In the genomic region with DNA sequence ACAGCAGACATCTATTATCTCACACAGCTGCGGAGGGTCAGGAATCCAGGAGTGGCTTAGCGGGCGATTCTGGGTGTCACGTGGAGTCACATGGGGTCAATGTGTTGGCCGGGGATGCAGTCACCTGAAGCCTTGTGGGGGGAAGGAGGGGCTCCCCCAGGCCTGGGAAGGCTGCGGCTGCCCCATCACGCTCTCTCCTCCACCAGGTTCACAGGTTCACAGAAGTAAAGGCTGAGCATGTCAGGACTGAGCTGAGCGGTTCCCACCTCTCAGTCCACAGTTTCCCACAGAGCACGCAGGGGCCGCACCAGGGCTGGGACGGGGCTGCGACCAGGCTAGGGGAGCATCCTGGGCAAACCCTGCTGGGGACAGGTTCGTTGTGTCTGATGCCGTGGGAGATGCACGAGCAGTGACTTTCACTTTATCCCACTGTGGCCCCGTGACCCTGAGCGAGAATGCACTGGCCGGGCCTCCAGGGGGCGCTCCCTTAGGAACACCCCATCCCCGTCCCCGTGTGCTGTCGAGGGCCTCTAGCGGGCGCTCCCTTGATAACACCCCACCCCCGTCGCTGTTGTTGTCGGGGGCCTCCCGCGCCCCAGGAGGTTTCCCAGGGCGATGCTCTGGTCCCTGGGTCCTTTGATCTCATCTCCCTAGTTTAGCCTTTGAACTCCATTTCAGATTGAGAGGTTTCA, we compare ENCODE assay signal across 2 cellular contexts.
TF ChIP-seq lines count a peak whose summit lies in the region.

No MANE protein-coding gene starts in this region.

TF ChIP-seq in HEK293, 187 proteins besides CTCF, POLR2A, EP300 and RAD21 (continued from another document and continues in another):
- TF ChIP-seq, protein P1, sequence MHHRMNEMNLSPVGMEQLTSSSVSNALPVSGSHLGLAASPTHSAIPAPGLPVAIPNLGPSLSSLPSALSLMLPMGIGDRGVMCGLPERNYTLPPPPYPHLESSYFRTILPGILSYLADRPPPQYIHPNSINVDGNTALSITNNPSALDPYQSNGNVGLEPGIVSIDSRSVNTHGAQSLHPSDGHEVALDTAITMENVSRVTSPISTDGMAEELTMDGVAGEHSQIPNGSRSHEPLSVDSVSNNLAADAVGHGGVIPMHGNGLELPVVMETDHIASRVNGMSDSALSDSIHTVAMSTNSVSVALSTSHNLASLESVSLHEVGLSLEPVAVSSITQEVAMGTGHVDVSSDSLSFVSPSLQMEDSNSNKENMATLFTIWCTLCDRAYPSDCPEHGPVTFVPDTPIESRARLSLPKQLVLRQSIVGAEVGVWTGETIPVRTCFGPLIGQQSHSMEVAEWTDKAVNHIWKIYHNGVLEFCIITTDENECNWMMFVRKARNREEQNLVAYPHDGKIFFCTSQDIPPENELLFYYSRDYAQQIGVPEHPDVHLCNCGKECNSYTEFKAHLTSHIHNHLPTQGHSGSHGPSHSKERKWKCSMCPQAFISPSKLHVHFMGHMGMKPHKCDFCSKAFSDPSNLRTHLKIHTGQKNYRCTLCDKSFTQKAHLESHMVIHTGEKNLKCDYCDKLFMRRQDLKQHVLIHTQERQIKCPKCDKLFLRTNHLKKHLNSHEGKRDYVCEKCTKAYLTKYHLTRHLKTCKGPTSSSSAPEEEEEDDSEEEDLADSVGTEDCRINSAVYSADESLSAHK (tag by site-specific recombination; IDR thresholded peaks at IDR 0.05): no peak
- TF ChIP-seq ZIC2 (tag by site-specific recombination; IDR thresholded peaks at IDR 0.05) (peak; percentile 47; the same call in 1 of the 2 replicates), HOXC10 (CRISPR knock-in tag; IDR thresholded peaks at IDR 0.05) (no peak), ZNF324 (tag by site-specific recombination; IDR thresholded peaks at IDR 0.05) (0 out of 2 replicates have a peak, but pooled peaks have one; percentile 37), ZNF654 (tag by site-specific recombination; IDR thresholded peaks at IDR 0.05; ENCODE audit: low read depth) (peak; percentile 81), ZBTB7A (tag by site-specific recombination; IDR thresholded peaks at IDR 0.05; ENCODE audit: low read depth) (no peak), ZNF350 (tag by site-specific recombination; IDR thresholded peaks at IDR 0.05) (no peak), ZEB2 (tag by site-specific recombination; IDR thresholded peaks at IDR 0.05) (peak; percentile 73), BCL11A (tag by site-specific recombination; IDR thresholded peaks at IDR 0.05; ENCODE audit: low read depth) (peak; percentile 61; the same call in 1 of the 2 replicates), ZNF394 (tag by site-specific recombination; IDR thresholded peaks at IDR 0.05; ENCODE audit: borderline replicate concordance) (0 out of 2 replicates have a peak, but pooled peaks have one; percentile 43)
- TF ChIP-seq, protein P2, sequence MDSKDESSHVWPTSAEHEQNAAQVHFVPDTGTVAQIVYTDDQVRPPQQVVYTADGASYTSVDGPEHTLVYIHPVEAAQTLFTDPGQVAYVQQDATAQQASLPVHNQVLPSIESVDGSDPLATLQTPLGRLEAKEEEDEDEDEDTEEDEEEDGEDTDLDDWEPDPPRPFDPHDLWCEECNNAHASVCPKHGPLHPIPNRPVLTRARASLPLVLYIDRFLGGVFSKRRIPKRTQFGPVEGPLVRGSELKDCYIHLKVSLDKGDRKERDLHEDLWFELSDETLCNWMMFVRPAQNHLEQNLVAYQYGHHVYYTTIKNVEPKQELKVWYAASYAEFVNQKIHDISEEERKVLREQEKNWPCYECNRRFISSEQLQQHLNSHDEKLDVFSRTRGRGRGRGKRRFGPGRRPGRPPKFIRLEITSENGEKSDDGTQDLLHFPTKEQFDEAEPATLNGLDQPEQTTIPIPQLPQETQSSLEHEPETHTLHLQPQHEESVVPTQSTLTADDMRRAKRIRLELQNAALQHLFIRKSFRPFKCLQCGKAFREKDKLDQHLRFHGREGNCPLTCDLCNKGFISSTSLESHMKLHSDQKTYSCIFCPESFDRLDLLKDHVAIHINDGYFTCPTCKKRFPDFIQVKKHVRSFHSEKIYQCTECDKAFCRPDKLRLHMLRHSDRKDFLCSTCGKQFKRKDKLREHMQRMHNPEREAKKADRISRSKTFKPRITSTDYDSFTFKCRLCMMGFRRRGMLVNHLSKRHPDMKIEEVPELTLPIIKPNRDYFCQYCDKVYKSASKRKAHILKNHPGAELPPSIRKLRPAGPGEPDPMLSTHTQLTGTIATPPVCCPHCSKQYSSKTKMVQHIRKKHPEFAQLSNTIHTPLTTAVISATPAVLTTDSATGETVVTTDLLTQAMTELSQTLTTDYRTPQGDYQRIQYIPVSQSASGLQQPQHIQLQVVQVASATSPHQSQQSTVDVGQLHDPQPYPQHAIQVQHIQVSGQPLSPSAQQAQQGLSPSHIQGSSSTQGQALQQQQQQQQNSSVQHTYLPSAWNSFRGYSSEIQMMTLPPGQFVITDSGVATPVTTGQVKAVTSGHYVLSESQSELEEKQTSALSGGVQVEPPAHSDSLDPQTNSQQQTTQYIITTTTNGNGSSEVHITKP (tag by site-specific recombination; IDR thresholded peaks at IDR 0.05): peak; percentile 48
- TF ChIP-seq, protein P3, sequence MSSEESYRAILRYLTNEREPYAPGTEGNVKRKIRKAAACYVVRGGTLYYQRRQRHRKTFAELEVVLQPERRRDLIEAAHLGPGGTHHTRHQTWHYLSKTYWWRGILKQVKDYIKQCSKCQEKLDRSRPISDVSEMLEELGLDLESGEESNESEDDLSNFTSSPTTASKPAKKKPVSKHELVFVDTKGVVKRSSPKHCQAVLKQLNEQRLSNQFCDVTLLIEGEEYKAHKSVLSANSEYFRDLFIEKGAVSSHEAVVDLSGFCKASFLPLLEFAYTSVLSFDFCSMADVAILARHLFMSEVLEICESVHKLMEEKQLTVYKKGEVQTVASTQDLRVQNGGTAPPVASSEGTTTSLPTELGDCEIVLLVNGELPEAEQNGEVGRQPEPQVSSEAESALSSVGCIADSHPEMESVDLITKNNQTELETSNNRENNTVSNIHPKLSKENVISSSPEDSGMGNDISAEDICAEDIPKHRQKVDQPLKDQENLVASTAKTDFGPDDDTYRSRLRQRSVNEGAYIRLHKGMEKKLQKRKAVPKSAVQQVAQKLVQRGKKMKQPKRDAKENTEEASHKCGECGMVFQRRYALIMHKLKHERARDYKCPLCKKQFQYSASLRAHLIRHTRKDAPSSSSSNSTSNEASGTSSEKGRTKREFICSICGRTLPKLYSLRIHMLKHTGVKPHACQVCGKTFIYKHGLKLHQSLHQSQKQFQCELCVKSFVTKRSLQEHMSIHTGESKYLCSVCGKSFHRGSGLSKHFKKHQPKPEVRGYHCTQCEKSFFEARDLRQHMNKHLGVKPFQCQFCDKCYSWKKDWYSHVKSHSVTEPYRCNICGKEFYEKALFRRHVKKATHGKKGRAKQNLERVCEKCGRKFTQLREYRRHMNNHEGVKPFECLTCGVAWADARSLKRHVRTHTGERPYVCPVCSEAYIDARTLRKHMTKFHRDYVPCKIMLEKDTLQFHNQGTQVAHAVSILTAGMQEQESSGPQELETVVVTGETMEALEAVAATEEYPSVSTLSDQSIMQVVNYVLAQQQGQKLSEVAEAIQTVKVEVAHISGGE (tag by site-specific recombination; conservative IDR thresholded peaks at IDR 0.05; ENCODE audit: low read depth): no peak

TF ChIP-seq in HepG2, 621 proteins besides CTCF, POLR2A, EP300 and RAD21 (continued from another document and continues in another):
- TF ChIP-seq, protein P4, sequence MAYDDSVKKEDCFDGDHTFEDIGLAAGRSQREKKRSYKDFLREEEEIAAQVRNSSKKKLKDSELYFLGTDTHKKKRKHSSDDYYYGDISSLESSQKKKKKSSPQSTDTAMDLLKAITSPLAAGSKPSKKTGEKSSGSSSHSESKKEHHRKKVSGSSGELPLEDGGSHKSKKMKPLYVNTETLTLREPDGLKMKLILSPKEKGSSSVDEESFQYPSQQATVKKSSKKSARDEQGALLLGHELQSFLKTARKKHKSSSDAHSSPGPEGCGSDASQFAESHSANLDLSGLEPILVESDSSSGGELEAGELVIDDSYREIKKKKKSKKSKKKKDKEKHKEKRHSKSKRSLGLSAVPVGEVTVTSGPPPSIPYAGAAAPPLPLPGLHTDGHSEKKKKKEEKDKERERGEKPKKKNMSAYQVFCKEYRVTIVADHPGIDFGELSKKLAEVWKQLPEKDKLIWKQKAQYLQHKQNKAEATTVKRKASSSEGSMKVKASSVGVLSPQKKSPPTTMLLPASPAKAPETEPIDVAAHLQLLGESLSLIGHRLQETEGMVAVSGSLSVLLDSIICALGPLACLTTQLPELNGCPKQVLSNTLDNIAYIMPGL (CRISPR knock-in tag; IDR thresholded peaks at IDR 0.05; ENCODE audit: borderline replicate concordance in 1 of 2, low read depth in 1 of 2): peak; percentile 92 to 94
- TF ChIP-seq, protein P5, sequence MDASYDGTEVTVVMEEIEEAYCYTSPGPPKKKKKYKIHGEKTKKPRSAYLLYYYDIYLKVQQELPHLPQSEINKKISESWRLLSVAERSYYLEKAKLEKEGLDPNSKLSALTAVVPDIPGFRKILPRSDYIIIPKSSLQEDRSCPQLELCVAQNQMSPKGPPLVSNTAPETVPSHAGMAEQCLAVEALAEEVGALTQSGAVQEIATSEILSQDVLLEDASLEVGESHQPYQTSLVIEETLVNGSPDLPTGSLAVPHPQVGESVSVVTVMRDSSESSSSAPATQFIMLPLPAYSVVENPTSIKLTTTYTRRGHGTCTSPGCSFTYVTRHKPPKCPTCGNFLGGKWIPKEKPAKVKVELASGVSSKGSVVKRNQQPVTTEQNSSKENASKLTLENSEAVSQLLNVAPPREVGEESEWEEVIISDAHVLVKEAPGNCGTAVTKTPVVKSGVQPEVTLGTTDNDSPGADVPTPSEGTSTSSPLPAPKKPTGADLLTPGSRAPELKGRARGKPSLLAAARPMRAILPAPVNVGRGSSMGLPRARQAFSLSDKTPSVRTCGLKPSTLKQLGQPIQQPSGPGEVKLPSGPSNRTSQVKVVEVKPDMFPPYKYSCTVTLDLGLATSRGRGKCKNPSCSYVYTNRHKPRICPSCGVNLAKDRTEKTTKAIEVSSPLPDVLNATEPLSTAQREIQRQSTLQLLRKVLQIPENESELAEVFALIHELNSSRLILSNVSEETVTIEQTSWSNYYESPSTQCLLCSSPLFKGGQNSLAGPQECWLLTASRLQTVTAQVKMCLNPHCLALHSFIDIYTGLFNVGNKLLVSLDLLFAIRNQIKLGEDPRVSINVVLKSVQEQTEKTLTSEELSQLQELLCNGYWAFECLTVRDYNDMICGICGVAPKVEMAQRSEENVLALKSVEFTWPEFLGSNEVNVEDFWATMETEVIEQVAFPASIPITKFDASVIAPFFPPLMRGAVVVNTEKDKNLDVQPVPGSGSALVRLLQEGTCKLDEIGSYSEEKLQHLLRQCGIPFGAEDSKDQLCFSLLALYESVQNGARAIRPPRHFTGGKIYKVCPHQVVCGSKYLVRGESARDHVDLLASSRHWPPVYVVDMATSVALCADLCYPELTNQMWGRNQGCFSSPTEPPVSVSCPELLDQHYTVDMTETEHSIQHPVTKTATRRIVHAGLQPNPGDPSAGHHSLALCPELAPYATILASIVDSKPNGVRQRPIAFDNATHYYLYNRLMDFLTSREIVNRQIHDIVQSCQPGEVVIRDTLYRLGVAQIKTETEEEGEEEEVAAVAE (CRISPR knock-in tag; IDR thresholded peaks at IDR 0.05; ENCODE audit: borderline replicate concordance): no peak
- TF ChIP-seq, protein P6, sequence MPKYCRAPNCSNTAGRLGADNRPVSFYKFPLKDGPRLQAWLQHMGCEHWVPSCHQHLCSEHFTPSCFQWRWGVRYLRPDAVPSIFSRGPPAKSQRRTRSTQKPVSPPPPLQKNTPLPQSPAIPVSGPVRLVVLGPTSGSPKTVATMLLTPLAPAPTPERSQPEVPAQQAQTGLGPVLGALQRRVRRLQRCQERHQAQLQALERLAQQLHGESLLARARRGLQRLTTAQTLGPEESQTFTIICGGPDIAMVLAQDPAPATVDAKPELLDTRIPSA (CRISPR knock-in tag; IDR thresholded peaks at IDR 0.05; ENCODE audit: borderline replicate concordance): no peak
- peak; percentile 55; the same call in 1 of the 2 replicates for TF ChIP-seq ZFP1 (CRISPR knock-in tag; IDR thresholded peaks at IDR 0.05)
- 0 out of 2 replicates have a peak, but pooled peaks have one; percentile 65 for TF ChIP-seq HOXA5 (CRISPR knock-in tag; IDR thresholded peaks at IDR 0.05)
- TF ChIP-seq, protein P7, sequence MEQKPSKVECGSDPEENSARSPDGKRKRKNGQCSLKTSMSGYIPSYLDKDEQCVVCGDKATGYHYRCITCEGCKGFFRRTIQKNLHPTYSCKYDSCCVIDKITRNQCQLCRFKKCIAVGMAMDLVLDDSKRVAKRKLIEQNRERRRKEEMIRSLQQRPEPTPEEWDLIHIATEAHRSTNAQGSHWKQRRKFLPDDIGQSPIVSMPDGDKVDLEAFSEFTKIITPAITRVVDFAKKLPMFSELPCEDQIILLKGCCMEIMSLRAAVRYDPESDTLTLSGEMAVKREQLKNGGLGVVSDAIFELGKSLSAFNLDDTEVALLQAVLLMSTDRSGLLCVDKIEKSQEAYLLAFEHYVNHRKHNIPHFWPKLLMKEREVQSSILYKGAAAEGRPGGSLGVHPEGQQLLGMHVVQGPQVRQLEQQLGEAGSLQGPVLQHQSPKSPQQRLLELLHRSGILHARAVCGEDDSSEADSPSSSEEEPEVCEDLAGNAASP (CRISPR knock-in tag; IDR thresholded peaks at IDR 0.05; ENCODE audit: borderline replicate concordance): peak; percentile 46; the same call in 1 of the 2 replicates
- TF ChIP-seq MTF2 (CRISPR knock-in tag; IDR thresholded peaks at IDR 0.05; ENCODE audit: borderline replicate concordance): no peak
- TF ChIP-seq, protein P8, sequence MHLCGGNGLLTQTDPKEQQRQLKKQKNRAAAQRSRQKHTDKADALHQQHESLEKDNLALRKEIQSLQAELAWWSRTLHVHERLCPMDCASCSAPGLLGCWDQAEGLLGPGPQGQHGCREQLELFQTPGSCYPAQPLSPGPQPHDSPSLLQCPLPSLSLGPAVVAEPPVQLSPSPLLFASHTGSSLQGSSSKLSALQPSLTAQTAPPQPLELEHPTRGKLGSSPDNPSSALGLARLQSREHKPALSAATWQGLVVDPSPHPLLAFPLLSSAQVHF (CRISPR knock-in tag; IDR thresholded peaks at IDR 0.05): no peak
- TF ChIP-seq, protein P9, sequence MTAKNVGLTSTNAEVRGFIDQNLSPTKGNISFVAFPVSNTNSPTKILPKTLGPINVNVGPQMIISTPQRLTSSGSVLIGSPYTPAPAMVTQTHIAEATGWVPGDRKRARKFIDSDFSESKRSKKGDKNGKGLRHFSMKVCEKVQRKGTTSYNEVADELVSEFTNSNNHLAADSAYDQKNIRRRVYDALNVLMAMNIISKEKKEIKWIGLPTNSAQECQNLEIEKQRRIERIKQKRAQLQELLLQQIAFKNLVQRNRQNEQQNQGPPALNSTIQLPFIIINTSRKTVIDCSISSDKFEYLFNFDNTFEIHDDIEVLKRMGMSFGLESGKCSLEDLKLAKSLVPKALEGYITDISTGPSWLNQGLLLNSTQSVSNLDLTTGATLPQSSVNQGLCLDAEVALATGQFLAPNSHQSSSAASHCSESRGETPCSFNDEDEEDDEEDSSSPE (CRISPR knock-in tag; IDR thresholded peaks at IDR 0.05): peak; percentile 32; the same call in 1 of the 2 replicates
- TF ChIP-seq, protein P10, sequence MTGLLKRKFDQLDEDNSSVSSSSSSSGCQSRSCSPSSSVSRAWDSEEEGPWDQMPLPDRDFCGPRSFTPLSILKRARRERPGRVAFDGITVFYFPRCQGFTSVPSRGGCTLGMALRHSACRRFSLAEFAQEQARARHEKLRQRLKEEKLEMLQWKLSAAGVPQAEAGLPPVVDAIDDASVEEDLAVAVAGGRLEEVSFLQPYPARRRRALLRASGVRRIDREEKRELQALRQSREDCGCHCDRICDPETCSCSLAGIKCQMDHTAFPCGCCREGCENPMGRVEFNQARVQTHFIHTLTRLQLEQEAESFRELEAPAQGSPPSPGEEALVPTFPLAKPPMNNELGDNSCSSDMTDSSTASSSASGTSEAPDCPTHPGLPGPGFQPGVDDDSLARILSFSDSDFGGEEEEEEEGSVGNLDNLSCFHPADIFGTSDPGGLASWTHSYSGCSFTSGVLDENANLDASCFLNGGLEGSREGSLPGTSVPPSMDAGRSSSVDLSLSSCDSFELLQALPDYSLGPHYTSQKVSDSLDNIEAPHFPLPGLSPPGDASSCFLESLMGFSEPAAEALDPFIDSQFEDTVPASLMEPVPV (CRISPR knock-in tag; IDR thresholded peaks at IDR 0.05): no peak
- TF ChIP-seq SP1 (IDR thresholded peaks at IDR 0.05): no peak
- TF ChIP-seq SP1 (CRISPR knock-in tag; IDR thresholded peaks at IDR 0.05): 0 out of 2 replicates have a peak, but pooled peaks have one; percentile 15
- peak; percentile 43 for TF ChIP-seq TEAD3 (CRISPR knock-in tag; optimal IDR thresholded peaks at IDR 0.05; ENCODE audit: borderline replicate concordance)
- no peak for TF ChIP-seq ARHGAP35 (CRISPR knock-in tag; IDR thresholded peaks at IDR 0.05; ENCODE audit: borderline replicate concordance)
- no peak for TF ChIP-seq SUZ12 (IDR thresholded peaks at IDR 0.05; ENCODE audit: low read depth, low read length)
